In genomic region chr9:126516936-126517750, GRCh38 we compare ENCODE assay signal across 1 cellular context.
A peak's percentile ranks its signal among the peaks of the same experiment; 100 is the strongest.
TF ChIP-seq lines count a peak whose summit lies in the region.

No MANE protein-coding gene starts in this region.

TF ChIP-seq in HEK293, 187 proteins besides CTCF, POLR2A, EP300 and RAD21 (continued from another document and continues in another):
- TF ChIP-seq ZNF362 (tag by site-specific recombination; IDR thresholded peaks at IDR 0.05) (no peak), HOXC10 (CRISPR knock-in tag; IDR thresholded peaks at IDR 0.05) (no peak), ZNF26 (tag by site-specific recombination; IDR thresholded peaks at IDR 0.05) (no peak), HOXA7 (CRISPR knock-in tag; IDR thresholded peaks at IDR 0.05; ENCODE audit: borderline replicate concordance) (no peak), ZNF214 (tag by site-specific recombination; IDR thresholded peaks at IDR 0.05; ENCODE audit: borderline replicate concordance) (no peak), ZBTB21 (tag by site-specific recombination; IDR thresholded peaks at IDR 0.05) (no peak), KLF9 (tag by site-specific recombination; IDR thresholded peaks at IDR 0.05; ENCODE audit: low read depth) (no peak), ZNF501 (tag by site-specific recombination; IDR thresholded peaks at IDR 0.05) (no peak), SALL2 (tag by site-specific recombination; IDR thresholded peaks at IDR 0.05; ENCODE audit: borderline replicate concordance) (no peak), ZNF76 (tag by site-specific recombination; IDR thresholded peaks at IDR 0.05; ENCODE audit: borderline replicate concordance, low read depth) (peak; percentile 78), SP7 (tag by site-specific recombination; IDR thresholded peaks at IDR 0.05) (peak; percentile 55; the same call in 1 of the 2 replicates), ZNF692 (tag by site-specific recombination; IDR thresholded peaks at IDR 0.05) (peak; percentile 56), PRDM1 (tag by site-specific recombination; IDR thresholded peaks at IDR 0.05) (no peak), PATZ1 (tag by site-specific recombination; IDR thresholded peaks at IDR 0.05) (peak; percentile 77), ZNF610 (tag by site-specific recombination; IDR thresholded peaks at IDR 0.05; ENCODE audit: borderline replicate concordance) (no peak), ZNF18 (tag by site-specific recombination; IDR thresholded peaks at IDR 0.05) (no peak), ZBTB49 (tag by site-specific recombination; IDR thresholded peaks at IDR 0.05; ENCODE audit: low read depth) (no peak), ZNF426 (tag by site-specific recombination; IDR thresholded peaks at IDR 0.05) (no peak), ZBTB17 (tag by site-specific recombination; IDR thresholded peaks at IDR 0.05) (peak; percentile 85), ZNF23 (tag by site-specific recombination; IDR thresholded peaks at IDR 0.05; ENCODE audit: borderline replicate concordance) (no peak), ZNF155 (tag by site-specific recombination; IDR thresholded peaks at IDR 0.05) (no peak), ZNF311 (tag by site-specific recombination; IDR thresholded peaks at IDR 0.05; ENCODE audit: borderline replicate concordance) (no peak), ZBTB44 (tag by site-specific recombination; IDR thresholded peaks at IDR 0.05) (no peak), ZSCAN23 (tag by site-specific recombination; IDR thresholded peaks at IDR 0.05) (no peak), ZNF175 (tag by site-specific recombination; IDR thresholded peaks at IDR 0.05) (no peak), ZFP69B (tag by site-specific recombination; IDR thresholded peaks at IDR 0.05) (peak; percentile 57; the same call in 1 of the 2 replicates), ZNF2 (tag by site-specific recombination; IDR thresholded peaks at IDR 0.05) (0 out of 2 replicates have a peak, but pooled peaks have one; percentile 28), TSHZ1 (tag by site-specific recombination; IDR thresholded peaks at IDR 0.05; ENCODE audit: borderline replicate concordance) (no peak), WT1 (tag by site-specific recombination; IDR thresholded peaks at IDR 0.05) (peak; percentile 56; the same call in 1 of the 2 replicates), KLF17 (tag by site-specific recombination; IDR thresholded peaks at IDR 0.05) (no peak), ZBTB1 (tag by site-specific recombination; IDR thresholded peaks at IDR 0.05) (no peak), ZNF184 (tag by site-specific recombination; IDR thresholded peaks at IDR 0.05) (peak; percentile 28; the same call in 1 of the 2 replicates), ZNF423 (tag by site-specific recombination; IDR thresholded peaks at IDR 0.05) (no peak), ZBTB10 (tag by site-specific recombination; IDR thresholded peaks at IDR 0.05) (no peak), PRDM6 (tag by site-specific recombination; IDR thresholded peaks at IDR 0.05) (peak; percentile 71), ZNF140 (tag by site-specific recombination; IDR thresholded peaks at IDR 0.05) (no peak), GLI2 (tag by site-specific recombination; IDR thresholded peaks at IDR 0.05; ENCODE audit: borderline replicate concordance, low read depth) (no peak), ZNF157 (tag by site-specific recombination; IDR thresholded peaks at IDR 0.05) (no peak)
